In genomic region chr10:25912796-25913195, GRCh38 we compare ENCODE assay signal across 24 cellular contexts. TPM values are rescaled to one million over a fixed set of nuclear protein-coding genes. Genes with fewer than 3 reads are reported as not detected.
"Had no signal": no experiment of that assay in that cellular context is flagged by ENCODE, and none has a peak within 500 bp of the region (broad histone marks: within the 10 kb centered on the region; RNA-seq: fewer than 3 reads in every experiment).

No MANE protein-coding gene starts in this region.

- H3K27ac ChIP-seq: foreskin keratinocyte, hepatocyte, lower lobe of right lung, right atrium auricular region, upper lobe of left lung had no signal

- H3K4me1 Mint-ChIP-seq: activated naive CD8-positive, alpha-beta T cell treated with anti-CD3 and anti-CD28 coated beads for 36 hours; naive thymus-derived CD4-positive, alpha-beta T cell; T-helper 17 cell had no signal

- H3K4me3 Mint-ChIP-seq: activated naive CD8-positive, alpha-beta T cell treated with anti-CD3 and anti-CD28 coated beads for 36 hours; naive thymus-derived CD4-positive, alpha-beta T cell; T-helper 17 cell had no signal

- ATAC-seq: foreskin keratinocyte; left lobe of liver; lower lobe of right lung; naive thymus-derived CD4-positive, alpha-beta T cell; stimulated activated naive CD8-positive, alpha-beta T cell treated with anti-CD3 and anti-CD28 coated beads, Interleukin-15, Interleukin-2, amounts not matched to agents 100 U/mL and 50 U/mL, for 24 hours; T-helper 17 cell had no signal

- H3K27me3 ChIP-seq: foreskin keratinocyte, hepatocyte, right atrium auricular region, upper lobe of left lung had no signal

- DNase-seq: activated CD4-positive, alpha-beta T cell treated with anti-CD3 and anti-CD28 coated beads for 4 hours; activated CD4-positive, alpha-beta T cell treated with anti-CD3 and anti-CD28 coated beads, Interleukin-2, amount 50 U/mL, for 48 hours; activated CD4-positive, CD25-positive, alpha-beta regulatory T cell; activated CD8-positive, alpha-beta memory T cell treated with anti-CD3 and anti-CD28 coated beads, Interleukin-2, amount 50 U/mL, for 48 hours; activated naive CD4-positive, alpha-beta T cell treated with Interleukin-2 at 50 U/mL for 16 hours; activated naive CD8-positive, alpha-beta T cell treated with anti-CD3 and anti-CD28 coated beads for 36 hours; activated T-cell treated with anti-CD3 and anti-CD28 coated beads, Interleukin-2, amount 50 U/mL, for 48 hours; central memory CD4-positive, alpha-beta T cell; effector memory CD4-positive, alpha-beta T cell; foreskin keratinocyte; islet precursor cell; lower lobe of right lung; naive thymus-derived CD4-positive, alpha-beta T cell; stimulated activated CD4-positive, alpha-beta T cell treated with anti-CD3 and anti-CD28 coated beads, Interleukin-4, amount 100 ng/mL, for 24 hours; stimulated activated naive CD8-positive, alpha-beta T cell treated with anti-CD3 and anti-CD28 coated beads, Interleukin-15, Interleukin-2, amounts not matched to agents 100 U/mL and 50 U/mL, for 24 hours; T-helper 17 cell; upper lobe of left lung had no signal

- H3K27me3 Mint-ChIP-seq: progenitor cell of endocrine pancreas, T-helper 17 cell had no signal

- H3K27ac Mint-ChIP-seq: activated naive CD8-positive, alpha-beta T cell treated with anti-CD3 and anti-CD28 coated beads for 36 hours; naive thymus-derived CD4-positive, alpha-beta T cell; progenitor cell of endocrine pancreas; T-helper 17 cell had no signal

- H3K9me3 ChIP-seq: lower lobe of right lung, right atrium auricular region, upper lobe of left lung had no signal

- H3K36me3 ChIP-seq: lower lobe of right lung, right atrium auricular region, upper lobe of left lung had no signal

- H3K4me1 ChIP-seq: foreskin keratinocyte, lower lobe of right lung, right atrium auricular region, upper lobe of left lung had no signal

- H3K36me3 Mint-ChIP-seq: activated naive CD8-positive, alpha-beta T cell treated with anti-CD3 and anti-CD28 coated beads for 36 hours; naive thymus-derived CD4-positive, alpha-beta T cell had no signal

- H3K9me3 Mint-ChIP-seq: activated naive CD8-positive, alpha-beta T cell treated with anti-CD3 and anti-CD28 coated beads for 36 hours had no signal

- H3K4me3 ChIP-seq: hepatocyte, lower lobe of right lung, right atrium auricular region, upper lobe of left lung had no signal

RNA-seq across cellular contexts. Expression of gene MYO3A, which starts 21.2 kb away (rescaled TPM):
- total RNA-seq: activated CD8-positive, alpha-beta memory T cell treated with anti-CD3 and anti-CD28 coated beads for 36 hours; dermis microvascular lymphatic vessel endothelial cell; foreskin keratinocyte; naive thymus-derived CD4-positive, alpha-beta T cell; osteocyte; right atrium auricular region; T-helper 17 cell had no signal
- polyA plus RNA-seq: foreskin keratinocyte; naive thymus-derived CD4-positive, alpha-beta T cell had no signal
